ENCODE assay signal across 17 cellular contexts in the genomic region with DNA sequence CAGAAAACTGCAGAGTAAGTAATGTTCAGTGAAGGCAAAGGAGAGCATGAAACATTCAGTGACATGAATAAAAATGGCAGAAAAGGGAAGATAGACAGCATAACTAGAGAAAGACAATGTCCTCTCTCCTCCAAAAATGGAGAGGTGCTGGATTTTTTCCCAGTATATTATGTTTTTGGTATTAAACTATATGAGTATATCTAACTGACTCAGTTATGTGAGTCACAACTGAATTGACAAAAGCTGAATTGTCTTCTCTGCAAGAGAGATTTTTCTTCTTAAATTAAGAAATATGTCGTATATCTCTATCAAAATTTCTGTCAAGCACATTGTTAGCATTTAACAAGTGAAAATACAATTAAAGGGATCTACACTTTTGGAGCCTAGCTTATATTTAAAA.
"Had no signal": no experiment of that assay in that cellular context is flagged by ENCODE, and none has a peak within 500 bp of the region (broad histone marks: within the 10 kb centered on the region; RNA-seq: fewer than 3 reads in every experiment).

No MANE protein-coding gene starts in this region.

- DNase-seq: activated CD4-positive, alpha-beta T cell treated with anti-CD3 and anti-CD28 coated beads for 4 hours; activated naive CD4-positive, alpha-beta T cell treated with Interleukin-2 at 50 U/mL for 16 hours; activated naive CD8-positive, alpha-beta T cell treated with anti-CD3 and anti-CD28 coated beads, Interleukin-2, amount 50 U/mL, for 24 hours; effector memory CD8-positive, alpha-beta T cell; gastrocnemius medialis; islet precursor cell; left lung; nucleus accumbens; right lobe of liver; spleen; stimulated activated CD4-positive, alpha-beta T cell treated with anti-CD3 and anti-CD28 coated beads, Interleukin-1b, Interleukin-23, amount 100 ng/mL, for 48 hours; T-cell; upper lobe of right lung had no signal

- ATAC-seq: activated naive CD8-positive, alpha-beta T cell treated with anti-CD3 and anti-CD28 coated beads, Interleukin-2, amount 50 U/mL, for 24 hours; effector memory CD8-positive, alpha-beta T cell; gastrocnemius medialis; left lung; natural killer cell treated with Interleukin-12 subunit alpha and Interleukin-12 subunit beta and Interleukin-15 and Interleukin-18, amount 100 ng/mL, for 72 hours; right lobe of liver; stimulated activated memory B cell treated with anti-CD40 and anti-IgM and Interleukin-4, amounts not matched to agents 10 μg/mL and 1 μg/mL and 100 μg/mL, for 72 hours; T-cell; upper lobe of right lung had no signal

- H3K27me3 ChIP-seq: gastrocnemius medialis, left lung, right lobe of liver, spleen, suprapubic skin, upper lobe of right lung had no signal

- H3K4me1 ChIP-seq: gastrocnemius medialis, left lung, prostate gland, right lobe of liver, spleen, suprapubic skin, upper lobe of right lung had no signal

- H3K27ac ChIP-seq: gastrocnemius medialis, left lung, prostate gland, right lobe of liver, spleen, suprapubic skin, upper lobe of right lung had no signal

- H3K9me3 ChIP-seq: gastrocnemius medialis, left lung, prostate gland, right lobe of liver, spleen, suprapubic skin, upper lobe of right lung had no signal

- H3K4me3 ChIP-seq: gastrocnemius medialis, left lung, prostate gland, right lobe of liver, spleen, suprapubic skin, upper lobe of right lung had no signal

- H3K36me3 ChIP-seq: gastrocnemius medialis, left lung, prostate gland, right lobe of liver, spleen, suprapubic skin, upper lobe of right lung had no signal
